Comparison of ENCODE assay signal across 8 cellular contexts in the genomic region with DNA sequence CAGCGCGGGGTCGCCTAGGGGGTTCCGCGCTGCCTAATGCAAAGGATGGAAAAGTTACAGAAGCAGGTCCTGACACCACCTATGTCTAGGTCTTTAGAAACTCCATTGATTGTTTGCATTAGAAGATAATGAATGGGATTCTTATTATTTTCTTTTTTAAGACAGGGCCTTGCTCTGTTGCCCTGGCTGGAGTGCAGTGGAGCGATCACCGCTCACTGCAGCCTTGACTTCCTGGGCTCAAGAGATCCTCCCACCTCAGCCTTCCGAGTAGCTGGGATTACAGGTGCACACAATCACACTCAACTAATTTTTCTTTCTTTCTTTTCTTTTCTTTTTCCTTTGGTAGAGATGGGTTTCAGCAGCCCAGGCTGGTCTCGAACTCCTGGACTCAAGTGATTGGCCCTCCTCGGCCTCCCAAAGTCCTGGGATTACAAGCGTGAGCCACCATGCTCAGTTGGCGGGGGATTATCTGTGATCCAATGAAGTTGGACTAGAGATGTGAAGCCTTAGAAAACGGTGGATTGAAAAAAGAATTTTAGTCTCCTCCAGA. TPM values are rescaled to one million over a fixed set of nuclear protein-coding genes. Genes with fewer than 3 reads are reported as not detected.
DNase-seq lines count a peak whose midpoint lies in the region; ATAC-seq and TF ChIP-seq lines count a peak whose summit lies in the region.

No MANE protein-coding gene starts in this region.

- TF ChIP-seq POLR2A in lower leg skin (IDR thresholded peaks at IDR 0.05), result no peak
- TF ChIP-seq POLR2A in uterus (IDR thresholded peaks at IDR 0.05), result no peak

- peak overlapping the region; percentile 100 for H3K4me3 Mint-ChIP-seq in T-helper 1 cell treated with Interleukin-12 subunit alpha and Interleukin-12 subunit beta and Interleukin-4 antibody, amounts not matched to agents 30 μg/mL and 1 μg/mL, for 36 hours

- peak; percentile 19 for ATAC-seq in HG03066 (IDR thresholded peaks at IDR 0.05; ENCODE audit: low read depth, unreplicated experiment)
- ATAC-seq in activated naive CD4-positive, alpha-beta T cell treated with anti-CD3 and anti-CD28 coated beads, Interleukin-2, amount 50 U/mL, for 72 hours, result no peak

- no peaks in the 10 kb centered on the region for H3K9me3 Mint-ChIP-seq in T-helper 1 cell treated with Interleukin-12 subunit alpha and Interleukin-12 subunit beta and Interleukin-4 antibody, amounts not matched to agents 30 μg/mL and 1 μg/mL, for 36 hours
- no peaks in the 10 kb centered on the region for H3K9me3 Mint-ChIP-seq in activated naive CD4-positive, alpha-beta T cell treated with anti-CD3 and anti-CD28 coated beads, Interleukin-2, amount 50 U/mL, for 72 hours

- H3K27ac Mint-ChIP-seq in T-helper 1 cell treated with Interleukin-12 subunit alpha and Interleukin-12 subunit beta and Interleukin-4 antibody, amounts not matched to agents 30 μg/mL and 1 μg/mL, for 36 hours, result no peak overlapping the region
- peak overlapping the region; percentile 25 to 73 for H3K27ac Mint-ChIP-seq in activated naive CD4-positive, alpha-beta T cell treated with anti-CD3 and anti-CD28 coated beads, Interleukin-2, amount 50 U/mL, for 72 hours

- intact Hi-C loops in lower leg skin (cut with DNase I; ENCODE audit: low total_unique reads), result no loop called here
- intact Hi-C loops in uterus (cut with DNase I; ENCODE audit: low total_unique reads), result no loop called here

- no peak for DNase-seq in T-helper 1 cell
- DNase-seq in activated naive CD4-positive, alpha-beta T cell treated with anti-CD3 and anti-CD28 coated beads, Interleukin-2, amount 50 U/mL, for 72 hours (ENCODE audit: low spot score in 2 of 2), result no peak
- DNase-seq in lower leg skin (ENCODE audit: low spot score in 2 of 2), result no peak
- no peak for DNase-seq in uterus
- no peak for DNase-seq in HuH-7.5 (ENCODE audit: low spot score)
- no peak for DNase-seq in NCI-H345 treated with DMSO at 0.1 percent for 48 hours (lab: John Stamatoyannopoulos, UW; ENCODE audit: unreplicated experiment)

- no peaks in the 10 kb centered on the region for H3K36me3 ChIP-seq in uterus

- peak overlapping the region; percentile 94 for H3K4me3 ChIP-seq in lower leg skin (ENCODE audit: low read depth, poor library complexity, severe bottlenecking)
- peak overlapping the region; percentile 73 to 76 for H3K4me3 ChIP-seq in uterus

- peaks cover 0 to 7% of the 10 kb centered on the region in 2 donors for H3K4me1 ChIP-seq in uterus

- peaks cover 18% of the 10 kb centered on the region for H3K4me1 Mint-ChIP-seq in T-helper 1 cell treated with Interleukin-12 subunit alpha and Interleukin-12 subunit beta and Interleukin-4 antibody, amounts not matched to agents 30 μg/mL and 1 μg/mL, for 36 hours (ENCODE audit: low read depth)

- peak overlapping the region; percentile 68 to 74 for H3K27ac ChIP-seq in uterus

- H3K27me3 ChIP-seq in uterus, result no peaks in the 10 kb centered on the region

- peaks cover 9% of the 10 kb centered on the region for H3K27me3 Mint-ChIP-seq in T-helper 1 cell treated with Interleukin-12 subunit alpha and Interleukin-12 subunit beta and Interleukin-4 antibody, amounts not matched to agents 30 μg/mL and 1 μg/mL, for 36 hours (ENCODE audit: low read depth)

- peaks cover 13% of the 10 kb centered on the region for H3K36me3 Mint-ChIP-seq in T-helper 1 cell treated with Interleukin-12 subunit alpha and Interleukin-12 subunit beta and Interleukin-4 antibody, amounts not matched to agents 30 μg/mL and 1 μg/mL, for 36 hours (ENCODE audit: low read depth)
- peaks cover 12% of the 10 kb centered on the region in 2 donors for H3K36me3 Mint-ChIP-seq in activated naive CD4-positive, alpha-beta T cell treated with anti-CD3 and anti-CD28 coated beads, Interleukin-2, amount 50 U/mL, for 72 hours

- WGBS in lower leg skin, 2 donors, result 45 to 47% methylated on average over 13 of the region's 13 CpGs

- TF ChIP-seq CTCF in lower leg skin (IDR thresholded peaks at IDR 0.05) (no peak), uterus (IDR thresholded peaks at IDR 0.05) (no peak)

- no peaks in the 10 kb centered on the region for H3K9me3 ChIP-seq in uterus

RNA-seq across cellular contexts. Expression of a gene that starts 0.8 kb away (rescaled TPM):
- 10 to 100 TPM; 16.9 to 19.4 TPM for total RNA-seq in activated naive CD4-positive, alpha-beta T cell treated with anti-CD3 and anti-CD28 coated beads, Interleukin-2, amount 50 U/mL, for 72 hours
- total RNA-seq in lower leg skin, result 10 to 100 TPM; 13.7 to 45.0 (median 36.9) TPM
- total RNA-seq in uterus, result 100 to 1,000 TPM in 1 of 4 donors, 10 to 100 TPM in 3; 22.8 to 105 (median 38.1) TPM

RNA-seq across cellular contexts. Expression of a gene that starts 10.4 kb away (rescaled TPM):
- total RNA-seq in activated naive CD4-positive, alpha-beta T cell treated with anti-CD3 and anti-CD28 coated beads, Interleukin-2, amount 50 U/mL, for 72 hours, result 10 to 100 TPM; 23.1 to 25.9 TPM
- total RNA-seq in lower leg skin (10 to 100 TPM; 17.3 to 27.8 (median 18.5) TPM), uterus (10 to 100 TPM; 11.5 to 58.8 (median 28.5) TPM)
